In genomic region chr12:64824500-64825142, GRCh38 we compare ENCODE assay signal across 8 cellular contexts. TPM values are rescaled to one million over a fixed set of nuclear protein-coding genes. Genes with fewer than 3 reads are reported as not detected.
DNase-seq lines count a peak whose midpoint lies in the region; ATAC-seq lines count a peak whose summit lies in the region.

TSS of gene TBC1D30 (plus strand) at chr12:64824647. CDS start at chr12:64824880, 233 bp downstream.

- peak within 1 kb of the TSS; percentile 21 to 37 for H3K4me3 ChIP-seq in esophagus (ENCODE audit: low read depth in 1 of 2, low read length in 2 of 2)
- peak within 1 kb of the TSS; percentile 49 to 56 for H3K4me3 ChIP-seq in mucosa of rectum (ENCODE audit: low read length in 2 of 2)

- peaks cover 2% of the 10 kb centered on the region for H3K9me3 Mint-ChIP-seq in activated CD4-positive, alpha-beta memory T cell treated with anti-CD3 and anti-CD28 coated beads, Interleukin-2, amount 10 ng/mL, durations not matched to agents 7 days and 5 days

- CTCF ChIA-PET in activated CD4-positive, alpha-beta memory T cell treated with anti-CD3 and anti-CD28 coated beads, Interleukin-2, amount 10 ng/mL, durations not matched to agents 7 days and 5 days (lab: Charles Lee): interaction anchor here (2.3 kb wide), 1 partner anchor 28 kb away, joined by 9 read pairs; no protein-coding TSS in a partner anchor

- no peak within 1 kb of the TSS for H3K9ac ChIP-seq in mucosa of rectum (ENCODE audit: low read depth in 1 of 2, low read length in 2 of 2)

- peaks cover 4% of the 10 kb centered on the region for H3K36me3 Mint-ChIP-seq in activated CD4-positive, alpha-beta memory T cell treated with anti-CD3 and anti-CD28 coated beads, Interleukin-2, amount 10 ng/mL, durations not matched to agents 7 days and 5 days (ENCODE audit: low read depth)

- H3K9me3 ChIP-seq in esophagus (ENCODE audit: control insufficient read depth in 2 of 2, insufficient read depth in 1 of 2, low read depth in 1 of 2, low read length in 1 of 2) (no peaks in the 10 kb centered on the region), mucosa of rectum (ENCODE audit: control insufficient read depth in 2 of 2, low read length in 2 of 2) (no peaks in the 10 kb centered on the region)

- peaks cover 17% of the 10 kb centered on the region for H3K4me1 Mint-ChIP-seq in activated CD4-positive, alpha-beta memory T cell treated with anti-CD3 and anti-CD28 coated beads, Interleukin-2, amount 10 ng/mL, durations not matched to agents 7 days and 5 days

- H3K27ac ChIP-seq in esophagus (ENCODE audit: low read depth in 2 of 2, low read length in 1 of 2): no peak within 1 kb of the TSS
- no peak within 1 kb of the TSS for H3K27ac ChIP-seq in mucosa of rectum (ENCODE audit: low read depth in 2 of 2, low read length in 2 of 2)
- no peak within 1 kb of the TSS for H3K27ac ChIP-seq in temporal lobe (ENCODE audit: low read depth, low read length)

- peaks cover 69% of the 10 kb centered on the region for H3K27me3 Mint-ChIP-seq in activated CD4-positive, alpha-beta memory T cell treated with anti-CD3 and anti-CD28 coated beads, Interleukin-2, amount 10 ng/mL, durations not matched to agents 7 days and 5 days

- DNase-seq in Ammon's horn (ENCODE audit: low spot score): peak; percentile 58
- peak; percentile 19 for DNase-seq in NCI-H1694 (lab: John Stamatoyannopoulos, UW)
- DNase-seq in activated CD4-positive, alpha-beta memory T cell treated with anti-CD3 and anti-CD28 coated beads, Interleukin-2, amount 10 ng/mL, durations not matched to agents 7 days and 5 days: no peak
- DNase-seq in SHP77 treated with DMSO at 0.1 percent for 48 hours (lab: John Stamatoyannopoulos, UW): no peak

- H3K27ac Mint-ChIP-seq in activated CD4-positive, alpha-beta memory T cell treated with anti-CD3 and anti-CD28 coated beads, Interleukin-2, amount 10 ng/mL, durations not matched to agents 7 days and 5 days: no peak within 1 kb of the TSS

- H3K27me3 ChIP-seq in esophagus (ENCODE audit: control insufficient read depth in 1 of 2, insufficient read depth in 2 of 2, low read length in 2 of 2): peaks cover 0 to 21% of the 10 kb centered on the region in 2 donors
- peaks cover 32 to 33% of the 10 kb centered on the region in 2 donors for H3K27me3 ChIP-seq in mucosa of rectum (ENCODE audit: control insufficient read depth in 2 of 2, insufficient read depth in 2 of 2, low read length in 2 of 2)

- H3K4me1 ChIP-seq in esophagus (ENCODE audit: control insufficient read depth in 2 of 2, insufficient read depth in 2 of 2, low read length in 1 of 2): peaks cover 3 to 15% of the 10 kb centered on the region in 2 donors
- H3K4me1 ChIP-seq in mucosa of rectum (ENCODE audit: control insufficient read depth in 2 of 2, insufficient read depth in 2 of 2, low read length in 2 of 2): peaks cover 11 to 22% of the 10 kb centered on the region in 2 donors

- POLR2A ChIA-PET in activated CD4-positive, alpha-beta memory T cell treated with anti-CD3 and anti-CD28 coated beads, Interleukin-2, amount 10 ng/mL, durations not matched to agents 7 days and 5 days (lab: Charles Lee): no interaction called here

- H3K4me3 Mint-ChIP-seq in activated CD4-positive, alpha-beta memory T cell treated with anti-CD3 and anti-CD28 coated beads, Interleukin-2, amount 10 ng/mL, durations not matched to agents 7 days and 5 days: peak within 1 kb of the TSS; percentile 30

- peak; percentile 75 for ATAC-seq in GM21723 (IDR thresholded peaks at IDR 0.05; ENCODE audit: unreplicated experiment)

- WGBS in esophagus, 2 donors: 1 to 9% methylated on average over 68 to 69 of the region's 69 CpGs

- H3K36me3 ChIP-seq in esophagus (ENCODE audit: control insufficient read depth in 2 of 2, insufficient read depth in 2 of 2, low read length in 1 of 2) (no peaks in the 10 kb centered on the region), mucosa of rectum (ENCODE audit: control insufficient read depth in 2 of 2, insufficient read depth in 2 of 2, low read length in 2 of 2) (no peaks in the 10 kb centered on the region)

RNA-seq across cellular contexts. Expression of gene TBC1D30, which starts in this region (rescaled TPM):
- total RNA-seq in activated CD4-positive, alpha-beta memory T cell treated with anti-CD3 and anti-CD28 coated beads, Interleukin-2, amount 10 ng/mL, durations not matched to agents 7 days and 5 days: under 1 TPM in 1 of 2 experiments, not detected in 1; 0.13 TPM
- polyA plus RNA-seq in esophagus: under 1 TPM; 0.18 to 0.66 TPM
- total RNA-seq in temporal lobe: 60.7 TPM

Comparison
In these comparisons a context has a peak if more than half of its experiments do, and no peak if none do; other contexts are left out.
1. RNA of gene TBC1D30 (total RNA-seq): 60.7 TPM in temporal lobe (single experiment); 0.13 TPM in activated CD4-positive, alpha-beta memory T cell treated with anti-CD3 and anti-CD28 coated beads, Interleukin-2, amount 10 ng/mL, durations not matched to agents 7 days and 5 days; every median in the first group is over 10 times any median in the second.
2. DNase-seq: peak in Ammon's horn (single experiment) and NCI-H1694 (single experiment); none in activated CD4-positive, alpha-beta memory T cell treated with anti-CD3 and anti-CD28 coated beads, Interleukin-2, amount 10 ng/mL, durations not matched to agents 7 days and 5 days (single experiment) and SHP77 treated with DMSO at 0.1 percent for 48 hours (single experiment).